Comparison of ENCODE assay signal across 25 cellular contexts in genomic region chr19:58336216-58336615, GRCh38. TPM values are rescaled to one million over a fixed set of nuclear protein-coding genes. Genes with fewer than 3 reads are reported as not detected.
"Had no signal": no experiment of that assay in that cellular context is flagged by ENCODE, and none has a peak within 500 bp of the region (broad histone marks: within the 10 kb centered on the region; RNA-seq: fewer than 3 reads in every experiment).

No MANE protein-coding gene starts in this region.

- FAIRE-seq: RCC 7860 had no signal

- H3K4me3 ChIP-seq: MG63, SJSA1, SK-N-MC had no signal

- H3K27ac ChIP-seq: SJSA1, SK-N-MC had no signal

- H3K27me3 ChIP-seq: SJSA1 had no signal

- DNase-seq: IMR-90, Karpas-422, KG1, MG63, NCI-H1092, NCI-H1105 treated with DMSO at 0.1 percent for 48 hours, NCI-H1417 treated with DMSO at 0.1 percent for 48 hours, NCI-H146, NCI-H1694 treated with DMSO at 0.1 percent for 48 hours, NCI-H1930, NCI-H2081, NCI-H2107, NCI-H226, NCI-H446, NCI-H510A, NCI-H524 treated with DMSO at 0.1 percent for 48 hours, NCI-H69, NCI-H774, Right ventricle myocardium superior, RPMI8226, SIG-M5 had no signal

- H3K4me1 ChIP-seq: SJSA1 had no signal

RNA-seq across cellular contexts. Expression of gene A1BG, which starts 17.1 kb away (rescaled TPM):
- total RNA-seq: HT-29 had no signal
